23 cellular contexts compared by ENCODE assay signal in the genomic region with DNA sequence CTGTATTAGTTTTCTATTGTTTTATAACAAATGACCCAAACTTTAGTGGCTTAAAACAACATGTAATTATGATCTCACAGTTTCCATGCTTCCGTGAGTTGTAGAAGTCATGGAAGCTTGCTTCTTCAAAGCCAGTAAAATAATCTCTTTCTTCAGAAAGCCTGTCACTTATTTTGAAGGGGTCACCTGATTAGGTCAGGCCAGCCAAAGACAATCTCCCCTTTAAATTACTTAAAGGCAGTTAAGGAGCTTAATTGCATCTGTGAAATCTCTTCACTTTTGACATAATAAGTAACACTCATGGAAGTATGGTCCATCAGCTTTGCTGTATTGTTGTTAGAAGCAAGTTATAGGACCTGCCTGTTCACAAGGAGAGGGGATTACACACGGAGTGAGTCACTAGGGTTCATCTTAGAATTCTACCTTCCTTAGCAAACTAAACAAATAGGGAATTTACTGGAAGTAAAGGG.
DNase-seq lines count a peak whose midpoint lies in the region; ATAC-seq, FAIRE-seq and TF ChIP-seq lines count a peak whose summit lies in the region.
"Had no signal": no experiment of that assay in that cellular context is flagged by ENCODE, and none has a peak within 500 bp of the region (broad histone marks: within the 10 kb centered on the region; RNA-seq: fewer than 3 reads in every experiment).

No MANE protein-coding gene starts in this region.

- no peak for TF ChIP-seq POLR2A in breast epithelium (IDR thresholded peaks at IDR 0.05)

- H3K27ac Mint-ChIP-seq in MCF 10A (ENCODE audit: low read depth, unreplicated experiment) (no peak overlapping the region), astrocyte (ENCODE audit: unreplicated experiment) (no peak overlapping the region), type B pancreatic cell (peak overlapping the region; percentile 21), natural killer cell (no peak overlapping the region)
- H3K27ac Mint-ChIP-seq in CD8-positive, alpha-beta memory T cell = no peak overlapping the region

- intact Hi-C loops in MCF 10A (cut with micrococcal nuclease) (no loop called here), breast epithelium (cut with DNase I; ENCODE audit: low total_unique reads) (no loop called here), natural killer cell (cut with micrococcal nuclease) (no loop called here)

- no peak overlapping the region for H2AFZ ChIP-seq in astrocyte (ENCODE audit: low read depth, low read length)

- no peak overlapping the region for H3K4me3 ChIP-seq in breast epithelium
- no peak overlapping the region for H3K4me3 ChIP-seq in astrocyte (ENCODE audit: insufficient read depth, low read depth, low read length)
- H3K4me3 ChIP-seq in CD8-positive, alpha-beta memory T cell (ENCODE audit: low read length) = no peak overlapping the region
- H3K4me3 ChIP-seq: coronary artery, right atrium auricular region, upper lobe of right lung had no signal

- H3K4me1 Mint-ChIP-seq in MCF 10A (ENCODE audit: insufficient read depth, unreplicated experiment) (peaks cover 7% of the 10 kb centered on the region), astrocyte (ENCODE audit: low read depth, unreplicated experiment) (peaks cover 10% of the 10 kb centered on the region), type B pancreatic cell (ENCODE audit: unreplicated experiment) (peaks cover 24% of the 10 kb centered on the region), natural killer cell (no peaks in the 10 kb centered on the region)
- H3K4me1 Mint-ChIP-seq in CD8-positive, alpha-beta memory T cell = peaks cover 2 to 19% (median 3%) of the 10 kb centered on the region in 3 donors

- no peaks in the 10 kb centered on the region for H4K20me1 ChIP-seq in astrocyte (ENCODE audit: insufficient read depth, low read length)

- peak overlapping the region; percentile 16 for H3K4me2 ChIP-seq in astrocyte (ENCODE audit: low read length)

- H3K36me3 ChIP-seq in breast epithelium (no peaks in the 10 kb centered on the region), astrocyte (ENCODE audit: insufficient read depth, low read length) (no peaks in the 10 kb centered on the region)
- no peaks in the 10 kb centered on the region for H3K36me3 ChIP-seq in CD8-positive, alpha-beta memory T cell (ENCODE audit: insufficient read depth, low read length)
- H3K36me3 ChIP-seq: right atrium auricular region, upper lobe of right lung had no signal

- no peaks in the 10 kb centered on the region for H3K27me3 ChIP-seq in breast epithelium
- no peaks in the 10 kb centered on the region for H3K27me3 ChIP-seq in astrocyte (ENCODE audit: insufficient read depth, low read length)
- H3K27me3 ChIP-seq in CD8-positive, alpha-beta memory T cell (ENCODE audit: insufficient read depth, low read length, poor library complexity, severe bottlenecking) = no peaks in the 10 kb centered on the region
- H3K27me3 ChIP-seq: right atrium auricular region, upper lobe of right lung had no signal

- TF ChIP-seq CTCF in MCF 10A (IDR thresholded peaks at IDR 0.05; ENCODE audit: unreplicated experiment) = no peak
- TF ChIP-seq CTCF in breast epithelium (IDR thresholded peaks at IDR 0.05) = no peak
- TF ChIP-seq CTCF in astrocyte (IDR thresholded peaks at IDR 0.05; ENCODE audit: insufficient read depth, low read depth, low read length) = no peak
- no peak for TF ChIP-seq CTCF in type B pancreatic cell (conservative IDR thresholded peaks at IDR 0.05)
- no peak for TF ChIP-seq CTCF in natural killer cell (IDR thresholded peaks at IDR 0.05)

- no peak for ATAC-seq in natural killer cell
- no peak for ATAC-seq in HG02852 (IDR thresholded peaks at IDR 0.05; ENCODE audit: unreplicated experiment)
- ATAC-seq: SK-N-SH treated with all-trans-retinoic acid at 6 μM for 48 hours, upper lobe of right lung had no signal

- H3K27ac ChIP-seq in breast epithelium (no peak overlapping the region), astrocyte (ENCODE audit: low read depth, low read length) (no peak overlapping the region)
- no peak overlapping the region for H3K27ac ChIP-seq in CD8-positive, alpha-beta memory T cell (ENCODE audit: low read depth, low read length)
- H3K27ac ChIP-seq: coronary artery, right atrium auricular region, upper lobe of right lung had no signal

- H3K36me3 Mint-ChIP-seq in MCF 10A (ENCODE audit: insufficient read depth, unreplicated experiment) (no peaks in the 10 kb centered on the region), astrocyte (ENCODE audit: low read depth, unreplicated experiment) (no peaks in the 10 kb centered on the region), type B pancreatic cell (no peaks in the 10 kb centered on the region), natural killer cell (no peaks in the 10 kb centered on the region)
- no peaks in the 10 kb centered on the region for H3K36me3 Mint-ChIP-seq in CD8-positive, alpha-beta memory T cell

- POLR2A ChIA-PET in MCF 10A (lab: Yijun Ruan, JAX) = interaction anchor here (0.8 to 1.0 kb wide), 2 partner anchors 9 to 126 kb away, joined by 3 read pairs; no protein-coding TSS in a partner anchor
- POLR2A ChIA-PET in CD8-positive, alpha-beta memory T cell (lab: Charles Lee) = no interaction called here

- H3K9me3 Mint-ChIP-seq in MCF 10A (ENCODE audit: unreplicated experiment) (no peaks in the 10 kb centered on the region), astrocyte (ENCODE audit: unreplicated experiment) (no peaks in the 10 kb centered on the region), type B pancreatic cell (no peaks in the 10 kb centered on the region), natural killer cell (no peaks in the 10 kb centered on the region)
- no peaks in the 10 kb centered on the region for H3K9me3 Mint-ChIP-seq in CD8-positive, alpha-beta memory T cell

- no peak overlapping the region for H3K9ac ChIP-seq in astrocyte (ENCODE audit: low read length)

- CTCF ChIA-PET in MCF 10A (lab: Yijun Ruan, JAX) = interaction anchor here (0.6 to 1.5 kb wide), 2 partner anchors 27 to 78 kb away, joined by 5 to 6 read pairs; no protein-coding TSS in a partner anchor
- CTCF ChIA-PET in CD8-positive, alpha-beta memory T cell (lab: Charles Lee) = no interaction called here

- H3K4me3 Mint-ChIP-seq in MCF 10A (ENCODE audit: unreplicated experiment) = no peak overlapping the region
- no peak overlapping the region for H3K4me3 Mint-ChIP-seq in astrocyte (ENCODE audit: unreplicated experiment)
- no peak overlapping the region for H3K4me3 Mint-ChIP-seq in type B pancreatic cell
- H3K4me3 Mint-ChIP-seq in CD8-positive, alpha-beta memory T cell = no peak overlapping the region
- H3K4me3 Mint-ChIP-seq in natural killer cell = no peak overlapping the region

- DNase-seq in MCF 10A (ENCODE audit: unreplicated experiment) (peak; percentile 12), breast epithelium (ENCODE audit: low spot score in 2 of 2) (no peak), astrocyte (ENCODE audit: low read depth) (peak; percentile 52), glomerular visceral epithelial cell (ENCODE audit: extremely low spot score) (peak; percentile 47), type B pancreatic cell (ENCODE audit: extremely low spot score, unreplicated experiment) (no peak), natural killer cell (no peak)
- DNase-seq in CD8-positive, alpha-beta memory T cell = no peak
- DNase-seq: 8988T; activated CD4-positive, alpha-beta T cell treated with anti-CD3 and anti-CD28 coated beads for 48 hours; activated CD8-positive, alpha-beta memory T cell treated with anti-CD3 and anti-CD28 coated beads, Interleukin-2, amount 50 U/mL, for 4 hours; activated gamma-delta T cell; DMS 273 treated with DMSO at 0.1 percent for 48 hours; head of caudate nucleus; NCI-H1694 treated with DMSO at 0.1 percent for 48 hours; NCI-H510A; stimulated activated naive CD4-positive, alpha-beta T cell; upper lobe of right lung had no signal

- H3K9me3 ChIP-seq in breast epithelium (no peaks in the 10 kb centered on the region), astrocyte (ENCODE audit: insufficient read depth, low read depth, low read length) (no peaks in the 10 kb centered on the region)
- no peaks in the 10 kb centered on the region for H3K9me3 ChIP-seq in CD8-positive, alpha-beta memory T cell (ENCODE audit: low read length)
- H3K9me3 ChIP-seq: right atrium auricular region, upper lobe of right lung had no signal

- no peak for FAIRE-seq in astrocyte (lab: Jason Lieb, UNC)
- FAIRE-seq: H1, islet of Langerhans had no signal

- no TSS peak for BruUV-seq in MCF 10A (replicated peaks; lab: Mats Ljungman, UMichigan)

- H3K4me1 ChIP-seq in breast epithelium = peaks cover 0 to 3% of the 10 kb centered on the region in 2 donors
- peaks cover 22% of the 10 kb centered on the region for H3K4me1 ChIP-seq in astrocyte (ENCODE audit: insufficient read depth, low read length)
- no peaks in the 10 kb centered on the region for H3K4me1 ChIP-seq in CD8-positive, alpha-beta memory T cell (ENCODE audit: insufficient read depth, low read length)

- no peaks in the 10 kb centered on the region for H3K79me2 ChIP-seq in astrocyte (ENCODE audit: insufficient read depth, low read length)

- H3K27me3 Mint-ChIP-seq in MCF 10A (ENCODE audit: insufficient read depth, unreplicated experiment) = no peaks in the 10 kb centered on the region
- H3K27me3 Mint-ChIP-seq in astrocyte (ENCODE audit: low read depth, unreplicated experiment) = no peaks in the 10 kb centered on the region
- H3K27me3 Mint-ChIP-seq in type B pancreatic cell = peaks cover 4% of the 10 kb centered on the region
- H3K27me3 Mint-ChIP-seq in CD8-positive, alpha-beta memory T cell = no peaks in the 10 kb centered on the region
- H3K27me3 Mint-ChIP-seq in natural killer cell (ENCODE audit: low read depth in 2 of 2) = peaks cover 0 to 3% of the 10 kb centered on the region in 2 donors

Comparison
In these comparisons a context has a peak if more than half of its experiments do, and no peak if none do; other contexts are left out.
1. DNase-seq: peak in MCF 10A (single experiment), astrocyte (single experiment) and glomerular visceral epithelial cell (single experiment); none in breast epithelium (0 of 2), type B pancreatic cell (single experiment), CD8-positive, alpha-beta memory T cell (0 of 5) and natural killer cell (single experiment).